12 cellular contexts compared by ENCODE assay signal in genomic region chr13:30431269-30431950, GRCh38. TPM values are rescaled to one million over a fixed set of nuclear protein-coding genes. Genes with fewer than 3 reads are reported as not detected.
DNase-seq lines count a peak whose midpoint lies in the region; ATAC-seq and TF ChIP-seq lines count a peak whose summit lies in the region.
"Had no signal": no experiment of that assay in that cellular context is flagged by ENCODE, and none has a peak within 500 bp of the region (broad histone marks: within the 10 kb centered on the region; RNA-seq: fewer than 3 reads in every experiment).

No MANE protein-coding gene starts in this region.

- no peaks in the 10 kb centered on the region for H3K36me3 ChIP-seq in right atrium auricular region
- H3K36me3 ChIP-seq: transverse colon had no signal

- H3K4me1 ChIP-seq in right atrium auricular region = no peaks in the 10 kb centered on the region

- in situ Hi-C loops in astrocyte of the spinal cord (cut with HindIII; ENCODE audit: low sequenced_read_pairs) = no loop called here

- no peak for TF ChIP-seq CTCF in astrocyte of the spinal cord (IDR thresholded peaks at IDR 0.05; ENCODE audit: low read depth, low read length)
- no peak for TF ChIP-seq CTCF in right atrium auricular region (IDR thresholded peaks at IDR 0.05)

- no peaks in the 10 kb centered on the region for H3K9me3 ChIP-seq in right atrium auricular region
- H3K9me3 ChIP-seq: transverse colon had no signal

- no peak overlapping the region for H3K4me3 Mint-ChIP-seq in activated CD4-positive, alpha-beta memory T cell treated with anti-CD3 and anti-CD28 coated beads for 36 hours
- H3K4me3 Mint-ChIP-seq in activated CD4-positive, alpha-beta memory T cell treated with anti-CD3 and anti-CD28 coated beads, Interleukin-2, amount 10 ng/mL, durations not matched to agents 7 days and 5 days = no peak overlapping the region
- peak overlapping the region; percentile 79 for H3K4me3 Mint-ChIP-seq in stimulated activated naive CD8-positive, alpha-beta T cell treated with anti-CD3 and anti-CD28 coated beads, Interleukin-15, Interleukin-2, amounts not matched to agents 100 ng/mL and 50 ng/mL, for 24 hours
- H3K4me3 Mint-ChIP-seq: activated naive CD8-positive, alpha-beta T cell treated with anti-CD3 and anti-CD28 coated beads, Interleukin-2, amount 10 ng/mL, durations not matched to agents 7 days and 5 days had no signal

- no peak for DNase-seq in activated CD4-positive, alpha-beta memory T cell treated with anti-CD3 and anti-CD28 coated beads for 36 hours
- no peak for DNase-seq in activated CD4-positive, alpha-beta memory T cell treated with anti-CD3 and anti-CD28 coated beads, Interleukin-2, amount 10 ng/mL, durations not matched to agents 7 days and 5 days
- peak; percentile 22 for DNase-seq in astrocyte of the spinal cord (ENCODE audit: low read depth, low spot score)
- no peak for DNase-seq in GF-D8 (lab: John Stamatoyannopoulos, UW)
- no peak for DNase-seq in right atrium auricular region (ENCODE audit: low spot score)
- DNase-seq: activated naive CD8-positive, alpha-beta T cell treated with anti-CD3 and anti-CD28 coated beads, Interleukin-2, amount 10 ng/mL, durations not matched to agents 7 days and 5 days; stimulated activated CD4-positive, alpha-beta T cell treated with anti-CD3 and anti-CD28 coated beads, Interleukin-2, amount 100 ng/mL, for 48 hours; transverse colon had no signal

- peak; percentile 38 for ATAC-seq in HG03432 (IDR thresholded peaks at IDR 0.05; ENCODE audit: unreplicated experiment)
- ATAC-seq in HG02973 (IDR thresholded peaks at IDR 0.05; ENCODE audit: unreplicated experiment) = no peak

- H3K27ac ChIP-seq in right atrium auricular region = no peak overlapping the region

- CTCF ChIA-PET in activated CD4-positive, alpha-beta memory T cell treated with anti-CD3 and anti-CD28 coated beads for 36 hours (lab: Charles Lee) = interaction anchor here (0.6 to 3.0 kb wide), 4 partner anchors 57 to 98 kb away, joined by 3 to 9 read pairs (median 4); no protein-coding TSS in a partner anchor
- CTCF ChIA-PET in activated CD4-positive, alpha-beta memory T cell treated with anti-CD3 and anti-CD28 coated beads, Interleukin-2, amount 10 ng/mL, durations not matched to agents 7 days and 5 days (lab: Charles Lee) = interaction anchor here (1.1 to 2.0 kb wide), 3 partner anchors 23 to 57 kb away, joined by 3 to 4 read pairs (median 3); no protein-coding TSS in a partner anchor

- peaks cover 26% of the 10 kb centered on the region for H3K4me1 Mint-ChIP-seq in activated CD4-positive, alpha-beta memory T cell treated with anti-CD3 and anti-CD28 coated beads for 36 hours (ENCODE audit: low read depth)
- peaks cover 28% of the 10 kb centered on the region for H3K4me1 Mint-ChIP-seq in activated CD4-positive, alpha-beta memory T cell treated with anti-CD3 and anti-CD28 coated beads, Interleukin-2, amount 10 ng/mL, durations not matched to agents 7 days and 5 days
- peaks cover 34% of the 10 kb centered on the region for H3K4me1 Mint-ChIP-seq in stimulated activated naive CD8-positive, alpha-beta T cell treated with anti-CD3 and anti-CD28 coated beads, Interleukin-15, Interleukin-2, amounts not matched to agents 100 ng/mL and 50 ng/mL, for 24 hours (ENCODE audit: low read depth)

- POLR2A ChIA-PET in activated CD4-positive, alpha-beta memory T cell treated with anti-CD3 and anti-CD28 coated beads for 36 hours (lab: Charles Lee) = interaction anchor here (1.6 to 2.6 kb wide), 2 partner anchors 9 to 34 kb away, joined by 6 to 9 read pairs; partner anchors contain the start of genes HMGB1 and UBE2L5
- POLR2A ChIA-PET in activated CD4-positive, alpha-beta memory T cell treated with anti-CD3 and anti-CD28 coated beads, Interleukin-2, amount 10 ng/mL, durations not matched to agents 7 days and 5 days (lab: Charles Lee) = interaction anchor here (0.7 to 2.4 kb wide), 6 partner anchors 9 to 55 kb away, joined by 3 to 11 read pairs (median 4); partner anchors contain the start of genes HMGB1 and UBE2L5

- H3K36me3 Mint-ChIP-seq in activated CD4-positive, alpha-beta memory T cell treated with anti-CD3 and anti-CD28 coated beads for 36 hours = no peaks in the 10 kb centered on the region
- no peaks in the 10 kb centered on the region for H3K36me3 Mint-ChIP-seq in activated CD4-positive, alpha-beta memory T cell treated with anti-CD3 and anti-CD28 coated beads, Interleukin-2, amount 10 ng/mL, durations not matched to agents 7 days and 5 days (ENCODE audit: low read depth)
- H3K36me3 Mint-ChIP-seq in stimulated activated naive CD8-positive, alpha-beta T cell treated with anti-CD3 and anti-CD28 coated beads, Interleukin-15, Interleukin-2, amounts not matched to agents 100 ng/mL and 50 ng/mL, for 24 hours (ENCODE audit: low read depth) = no peaks in the 10 kb centered on the region
- H3K36me3 Mint-ChIP-seq: activated naive CD8-positive, alpha-beta T cell treated with anti-CD3 and anti-CD28 coated beads, Interleukin-2, amount 10 ng/mL, durations not matched to agents 7 days and 5 days; IgD-negative memory B cell had no signal

- peak overlapping the region; percentile 86 for H3K27ac Mint-ChIP-seq in activated CD4-positive, alpha-beta memory T cell treated with anti-CD3 and anti-CD28 coated beads for 36 hours
- no peak overlapping the region for H3K27ac Mint-ChIP-seq in activated CD4-positive, alpha-beta memory T cell treated with anti-CD3 and anti-CD28 coated beads, Interleukin-2, amount 10 ng/mL, durations not matched to agents 7 days and 5 days
- peak overlapping the region; percentile 97 for H3K27ac Mint-ChIP-seq in stimulated activated naive CD8-positive, alpha-beta T cell treated with anti-CD3 and anti-CD28 coated beads, Interleukin-15, Interleukin-2, amounts not matched to agents 100 ng/mL and 50 ng/mL, for 24 hours
- H3K27ac Mint-ChIP-seq: activated naive CD8-positive, alpha-beta T cell treated with anti-CD3 and anti-CD28 coated beads, Interleukin-2, amount 10 ng/mL, durations not matched to agents 7 days and 5 days had no signal

- H3K9me3 Mint-ChIP-seq in activated CD4-positive, alpha-beta memory T cell treated with anti-CD3 and anti-CD28 coated beads for 36 hours = no peaks in the 10 kb centered on the region
- H3K9me3 Mint-ChIP-seq in activated CD4-positive, alpha-beta memory T cell treated with anti-CD3 and anti-CD28 coated beads, Interleukin-2, amount 10 ng/mL, durations not matched to agents 7 days and 5 days = no peaks in the 10 kb centered on the region
- H3K9me3 Mint-ChIP-seq in stimulated activated naive CD8-positive, alpha-beta T cell treated with anti-CD3 and anti-CD28 coated beads, Interleukin-15, Interleukin-2, amounts not matched to agents 100 ng/mL and 50 ng/mL, for 24 hours = no peaks in the 10 kb centered on the region
- H3K9me3 Mint-ChIP-seq: activated naive CD8-positive, alpha-beta T cell treated with anti-CD3 and anti-CD28 coated beads, Interleukin-2, amount 10 ng/mL, durations not matched to agents 7 days and 5 days had no signal

- intact Hi-C loops in activated CD4-positive, alpha-beta memory T cell treated with anti-CD3 and anti-CD28 coated beads for 36 hours (cut with micrococcal nuclease) = loop anchor here (2.0 kb wide), 1 partner anchor 33 kb away; the partner anchor contains the start of gene HMGB1

- H3K27me3 Mint-ChIP-seq in activated CD4-positive, alpha-beta memory T cell treated with anti-CD3 and anti-CD28 coated beads for 36 hours = peaks cover 2% of the 10 kb centered on the region
- peaks cover 5% of the 10 kb centered on the region for H3K27me3 Mint-ChIP-seq in activated CD4-positive, alpha-beta memory T cell treated with anti-CD3 and anti-CD28 coated beads, Interleukin-2, amount 10 ng/mL, durations not matched to agents 7 days and 5 days
- no peaks in the 10 kb centered on the region for H3K27me3 Mint-ChIP-seq in stimulated activated naive CD8-positive, alpha-beta T cell treated with anti-CD3 and anti-CD28 coated beads, Interleukin-15, Interleukin-2, amounts not matched to agents 100 ng/mL and 50 ng/mL, for 24 hours

- H3K4me3 ChIP-seq in astrocyte of the spinal cord (ENCODE audit: low read depth, low read length) (no peak overlapping the region), right atrium auricular region (no peak overlapping the region)
- H3K4me3 ChIP-seq: transverse colon had no signal

- H3K27me3 ChIP-seq in right atrium auricular region = no peaks in the 10 kb centered on the region
- H3K27me3 ChIP-seq: transverse colon had no signal

RNA-seq across cellular contexts. Expression of gene UBE2L5, which starts 9.1 kb away (rescaled TPM):
- not detected for total RNA-seq in activated CD4-positive, alpha-beta memory T cell treated with anti-CD3 and anti-CD28 coated beads for 36 hours
- under 1 TPM in 1 of 2 experiments, not detected in 1; 0.20 TPM for total RNA-seq in activated CD4-positive, alpha-beta memory T cell treated with anti-CD3 and anti-CD28 coated beads, Interleukin-2, amount 10 ng/mL, durations not matched to agents 7 days and 5 days
- total RNA-seq in right atrium auricular region = 1 to 10 TPM in 1 of 2 donors, not detected in 1; 1.1 TPM
- total RNA-seq: activated naive CD8-positive, alpha-beta T cell treated with anti-CD3 and anti-CD28 coated beads, Interleukin-2, amount 10 ng/mL, durations not matched to agents 7 days and 5 days; transverse colon had no signal

RNA-seq across cellular contexts. Expression of gene HMGB1, which starts 34.3 kb away (rescaled TPM):
- total RNA-seq in activated CD4-positive, alpha-beta memory T cell treated with anti-CD3 and anti-CD28 coated beads for 36 hours = 100 to 1,000 TPM; 689 to 693 TPM
- total RNA-seq in activated CD4-positive, alpha-beta memory T cell treated with anti-CD3 and anti-CD28 coated beads, Interleukin-2, amount 10 ng/mL, durations not matched to agents 7 days and 5 days = 100 to 1,000 TPM; 611 to 615 TPM
- total RNA-seq in right atrium auricular region = 100 to 1,000 TPM; 133 to 190 TPM
